In genomic region chr5:150325426-150325825, GRCh38 we compare ENCODE assay signal across 8 cellular contexts. TPM values are rescaled to one million over a fixed set of nuclear protein-coding genes. Genes with fewer than 3 reads are reported as not detected.
"Had no signal": no experiment of that assay in that cellular context is flagged by ENCODE, and none has a peak within 500 bp of the region (broad histone marks: within the 10 kb centered on the region; RNA-seq: fewer than 3 reads in every experiment).

No MANE protein-coding gene starts in this region.

- ATAC-seq: HCT116 had no signal

- H3K4me3 Mint-ChIP-seq: IgD-negative memory B cell had no signal

- H2AFZ ChIP-seq: GM23248 had no signal

- H3K4me3 ChIP-seq: GM23248, HAP-1 had no signal

- H3K9me3 ChIP-seq: HAP-1 had no signal

- H3K27ac ChIP-seq: GM23248 had no signal

- H3K36me3 Mint-ChIP-seq: IgD-negative memory B cell had no signal

- H3K4me1 Mint-ChIP-seq: IgD-negative memory B cell had no signal

- DNase-seq: GM23248, GOT3, H7 had no signal

- H3K9ac ChIP-seq: GM23248 had no signal

- H3K27ac Mint-ChIP-seq: IgD-negative memory B cell had no signal

- H3K36me3 ChIP-seq: HAP-1 had no signal

RNA-seq across cellular contexts. Expression of gene ARSI, which starts 22.7 kb away (rescaled TPM):
- total RNA-seq: H4, HT-29 had no signal
- polyA plus RNA-seq: IgD-negative memory B cell had no signal

RNA-seq across cellular contexts. Expression of gene CAMK2A, which starts 35.9 kb away (rescaled TPM):
- total RNA-seq: HT-29 had no signal
- polyA plus RNA-seq: GM23248, IgD-negative memory B cell had no signal
